25 cellular contexts compared by ENCODE assay signal in genomic region chr7:2617710-2617975, GRCh38. TPM values are rescaled to one million over a fixed set of nuclear protein-coding genes. Genes with fewer than 3 reads are reported as not detected.
DNase-seq lines count a peak whose midpoint lies in the region; ATAC-seq, FAIRE-seq and TF ChIP-seq lines count a peak whose summit lies in the region.
"Had no signal": no experiment of that assay in that cellular context is flagged by ENCODE, and none has a peak within 500 bp of the region (broad histone marks: within the 10 kb centered on the region; RNA-seq: fewer than 3 reads in every experiment).

No MANE protein-coding gene starts in this region.

- H3K36me3 Mint-ChIP-seq in MCF 10A (ENCODE audit: insufficient read depth, unreplicated experiment) = no peaks in the 10 kb centered on the region
- H3K36me3 Mint-ChIP-seq: activated naive CD4-positive, alpha-beta T cell treated with anti-CD3 and anti-CD28 coated beads, Interleukin-2, amount 50 U/mL, for 24 hours; CD8-positive, alpha-beta T cell; T-cell had no signal

- H3K79me2 ChIP-seq in mammary epithelial cell (ENCODE audit: insufficient read depth, low read length) (no peaks in the 10 kb centered on the region), K562 (ENCODE audit: control insufficient read depth, insufficient read depth, low read length) (no peaks in the 10 kb centered on the region), keratinocyte (ENCODE audit: control insufficient read depth, insufficient read depth, low read length) (no peaks in the 10 kb centered on the region)

- H4K20me1 ChIP-seq in mammary epithelial cell (ENCODE audit: insufficient read depth, low read length) (peaks cover 2% of the 10 kb centered on the region), K562 (replicated peaks; ENCODE audit: control insufficient read depth, insufficient read depth, low read length) (no peaks in the 10 kb centered on the region), keratinocyte (ENCODE audit: control insufficient read depth, extremely low read depth, insufficient read depth, low read length) (no peaks in the 10 kb centered on the region)

- peak overlapping the region; percentile 82 for H3K27ac Mint-ChIP-seq in MCF 10A (ENCODE audit: low read depth, unreplicated experiment)
- H3K27ac Mint-ChIP-seq: activated CD8-positive, alpha-beta T cell treated with anti-CD3 and anti-CD28 coated beads for 36 hours; activated naive CD4-positive, alpha-beta T cell treated with anti-CD3 and anti-CD28 coated beads, Interleukin-2, amount 50 U/mL, for 24 hours; activated T-helper 17 cell treated with anti-CD3 and anti-CD28 coated beads, Interleukin-2, amount 50 U/mL, for 72 hours; CD8-positive, alpha-beta T cell; T-cell had no signal

- H3K27me3 Mint-ChIP-seq in MCF 10A (ENCODE audit: insufficient read depth, unreplicated experiment) = peaks cover 15% of the 10 kb centered on the region
- H3K27me3 Mint-ChIP-seq: activated CD8-positive, alpha-beta T cell treated with anti-CD3 and anti-CD28 coated beads for 36 hours; activated naive CD4-positive, alpha-beta T cell treated with anti-CD3 and anti-CD28 coated beads, Interleukin-2, amount 50 U/mL, for 24 hours; activated T-helper 17 cell treated with anti-CD3 and anti-CD28 coated beads, Interleukin-2, amount 50 U/mL, for 72 hours; T-cell had no signal

- no peak for TF ChIP-seq EP300 in K562 (IDR thresholded peaks at IDR 0.05; ENCODE audit: low read length)

- TF ChIP-seq RAD21 in K562 (CRISPR knock-in tag; conservative IDR thresholded peaks at IDR 0.05 in 1 of 2, IDR thresholded peaks at IDR 0.05 in 1 of 2) = no peak

- H3K9me3 ChIP-seq in mammary epithelial cell (replicated peaks; ENCODE audit: insufficient read depth, low read length) (no peaks in the 10 kb centered on the region), K562 (replicated peaks; ENCODE audit: control insufficient read depth, insufficient read depth, low read depth, low read length) (no peaks in the 10 kb centered on the region), keratinocyte (ENCODE audit: control insufficient read depth, low read depth, low read length) (no peaks in the 10 kb centered on the region), thyroid gland (no peaks in the 10 kb centered on the region)
- H3K9me3 ChIP-seq: heart right ventricle, Peyer's patch, SJSA1, thoracic aorta, vagina had no signal

- CTCF ChIA-PET in MCF 10A (lab: Yijun Ruan, JAX) (no interaction called here), mammary epithelial cell (lab: Charles Lee; ENCODE audit: low non-redundant PET) (no interaction called here), K562 (lab: Yijun Ruan, JAX; ENCODE audit: low intra/inter-chr PET ratio) (no interaction called here)

- 21% methylated on average over 7 of the region's 7 CpGs for WGBS in mammary epithelial cell (ENCODE audit: low coverage, missing lambda C conversion rate)
- 23% methylated on average over 7 of the region's 7 CpGs for whole genome bisulfite sequencing in K562 (ENCODE audit: insufficient coverage, low coverage, missing lambda C conversion rate)
- 56 to 58% methylated on average over 7 of the region's 7 CpGs for WGBS in thyroid gland, 2 donors

- no peak overlapping the region for H3K4me3 ChIP-seq in mammary epithelial cell (replicated peaks in 1 of 3; ENCODE audit: insufficient read depth in 1 of 3, low read depth in 2 of 3, low read length in 3 of 3)
- no peak overlapping the region for H3K4me3 ChIP-seq in K562
- H3K4me3 ChIP-seq in keratinocyte (ENCODE audit: control insufficient read depth in 2 of 3, extremely low read depth in 1 of 3, insufficient read depth in 2 of 3, low read depth in 1 of 3, low read length in 3 of 3) = no peak overlapping the region
- H3K4me3 ChIP-seq in thyroid gland (replicated peaks in 1 of 3) = no peak overlapping the region
- H3K4me3 ChIP-seq: cardiac muscle cell, SJSA1, vagina had no signal

- BruUV-seq in MCF 10A (replicated peaks; lab: Mats Ljungman, UMichigan) (no TSS peak), mammary epithelial cell (replicated peaks; lab: Mats Ljungman, UMichigan) (no TSS peak), K562 (replicated peaks; lab: Mats Ljungman, UMichigan) (no TSS peak)

- FAIRE-seq in K562 (lab: Jason Lieb, UNC) = no peak
- no peak for FAIRE-seq in keratinocyte (lab: Jason Lieb, UNC)

- POLR2A ChIA-PET in MCF 10A (lab: Yijun Ruan, JAX) = interaction anchor here (0.7 kb wide), 1 partner anchor 22 kb away, joined by 3 read pairs; no protein-coding TSS in a partner anchor
- POLR2A ChIA-PET in K562 (lab: Yijun Ruan, JAX) = no interaction called here

- in situ Hi-C loops in mammary epithelial cell (cut with MboI; ENCODE audit: low sequenced_read_pairs in 2 of 2) (no loop called here), K562 (cut with MboI) (no loop called here)

- H3K4me1 ChIP-seq in mammary epithelial cell (ENCODE audit: insufficient read depth, low read length) (peaks cover 3% of the 10 kb centered on the region), K562 (replicated peaks in 1 of 2; ENCODE audit: control insufficient read depth in 2 of 2, insufficient read depth in 2 of 2, low read length in 2 of 2) (peaks cover 12 to 51% of the 10 kb centered on the region in 2 experiments; a peak in 4 of 5 replicates), keratinocyte (ENCODE audit: control insufficient read depth, extremely low read depth, insufficient read depth, low read length) (no peaks in the 10 kb centered on the region), thyroid gland (peaks cover 65 to 74% of the 10 kb centered on the region in 2 donors)
- H3K4me1 ChIP-seq: foreskin keratinocyte had no signal

- ATAC-seq in K562 = no peak
- ATAC-seq: activated CD8-positive, alpha-beta T cell treated with anti-CD3 and anti-CD28 coated beads for 36 hours; activated T-helper 17 cell treated with anti-CD3 and anti-CD28 coated beads, Interleukin-2, amount 50 U/mL, for 72 hours; CD8-positive, alpha-beta T cell; T-cell had no signal

- H3K27me3 ChIP-seq in mammary epithelial cell (ENCODE audit: insufficient read depth, low read length) = no peaks in the 10 kb centered on the region
- peaks cover 0 to 8% of the 10 kb centered on the region in 2 experiments; a peak in 3 of 5 replicates for H3K27me3 ChIP-seq in K562 (ENCODE audit: control insufficient read depth in 2 of 2, insufficient read depth in 2 of 2, low read length in 2 of 2)
- peaks cover 44% of the 10 kb centered on the region for H3K27me3 ChIP-seq in keratinocyte (ENCODE audit: control insufficient read depth, extremely low read depth, insufficient read depth, low read length)
- H3K27me3 ChIP-seq in thyroid gland = no peaks in the 10 kb centered on the region
- H3K27me3 ChIP-seq: cardiac muscle cell, heart right ventricle, Peyer's patch, SJSA1, vagina had no signal

- H3K4me2 ChIP-seq in mammary epithelial cell (ENCODE audit: insufficient read depth, low read depth, low read length) (no peak overlapping the region), K562 (ENCODE audit: insufficient read depth, low read length) (0 out of 2 replicates have a peak overlapping the region, but pooled peaks have one; percentile 17), keratinocyte (ENCODE audit: control insufficient read depth, extremely low read depth, insufficient read depth, low read depth, low read length) (peak overlapping the region; percentile 27)

- H3K36me3 ChIP-seq in mammary epithelial cell (ENCODE audit: insufficient read depth, low read length) (no peaks in the 10 kb centered on the region), K562 (ENCODE audit: control insufficient read depth, insufficient read depth, low read length) (no peaks in the 10 kb centered on the region), keratinocyte (ENCODE audit: control insufficient read depth in 2 of 2, extremely low read depth in 1 of 2, insufficient read depth in 2 of 2, low read length in 2 of 2) (no peaks in the 10 kb centered on the region), thyroid gland (no peaks in the 10 kb centered on the region)
- H3K36me3 ChIP-seq: cardiac muscle cell, heart right ventricle, Peyer's patch, SJSA1, thoracic aorta, vagina had no signal

- peaks cover 19% of the 10 kb centered on the region for H3K4me1 Mint-ChIP-seq in MCF 10A (ENCODE audit: insufficient read depth, unreplicated experiment)
- H3K4me1 Mint-ChIP-seq: activated naive CD4-positive, alpha-beta T cell treated with anti-CD3 and anti-CD28 coated beads, Interleukin-2, amount 50 U/mL, for 24 hours; activated T-helper 17 cell treated with anti-CD3 and anti-CD28 coated beads, Interleukin-2, amount 50 U/mL, for 72 hours; T-cell had no signal

- TF ChIP-seq CTCF in MCF 10A (IDR thresholded peaks at IDR 0.05; ENCODE audit: unreplicated experiment) (no peak), mammary epithelial cell (conservative IDR thresholded peaks at IDR 0.05 in 1 of 2, IDR thresholded peaks at IDR 0.05 in 1 of 2; ENCODE audit: extremely low read depth in 1 of 2, insufficient read depth in 1 of 2, low read depth in 1 of 2, low read length in 2 of 2) (no peak), K562 (IDR thresholded peaks at IDR 0.05 in 2 of 3, conservative IDR thresholded peaks at IDR 0.05 in 1 of 3; ENCODE audit: insufficient read depth in 2 of 3, low read depth in 1 of 3, low read length in 3 of 3) (no peak), keratinocyte (optimal IDR thresholded peaks at IDR 0.05 in 1 of 3, IDR thresholded peaks at IDR 0.05 in 1 of 3, conservative IDR thresholded peaks at IDR 0.05 in 1 of 3; ENCODE audit: extremely low read depth in 1 of 3, insufficient read depth in 2 of 3, low read length in 3 of 3) (no peak), thyroid gland (IDR thresholded peaks at IDR 0.05) (no peak)

- dilution Hi-C loops in mammary epithelial cell (cut with HindIII; ENCODE audit: low sequenced_read_pairs) = no loop called here
- dilution Hi-C loops in keratinocyte (cut with MboI; ENCODE audit: extremely low pct_ligation_motif_present, low sequenced_read_pairs) = no loop called here

- H3K4me3 Mint-ChIP-seq in MCF 10A (ENCODE audit: unreplicated experiment) = no peak overlapping the region
- H3K4me3 Mint-ChIP-seq: activated CD8-positive, alpha-beta T cell treated with anti-CD3 and anti-CD28 coated beads for 36 hours; activated naive CD4-positive, alpha-beta T cell treated with anti-CD3 and anti-CD28 coated beads, Interleukin-2, amount 50 U/mL, for 24 hours; activated T-helper 17 cell treated with anti-CD3 and anti-CD28 coated beads, Interleukin-2, amount 50 U/mL, for 72 hours; CD8-positive, alpha-beta T cell; T-cell had no signal

- H3K9ac ChIP-seq in mammary epithelial cell (ENCODE audit: insufficient read depth, low read length) = no peak overlapping the region
- H3K9ac ChIP-seq in K562 (ENCODE audit: insufficient read depth in 1 of 2, low read depth in 2 of 2, low read length in 2 of 2) = peak overlapping the region in 1 of 2 experiments; percentile 75; a peak in 2 of 4 replicates
- no peak overlapping the region for H3K9ac ChIP-seq in keratinocyte (ENCODE audit: control insufficient read depth, extremely low read depth, insufficient read depth, low read length)

- H3K27ac ChIP-seq in mammary epithelial cell (ENCODE audit: insufficient read depth, low read depth, low read length) (no peak overlapping the region), K562 (ENCODE audit: extremely low read depth, low read depth, low read length) (no peak overlapping the region), keratinocyte (ENCODE audit: control insufficient read depth, insufficient read depth, low read length) (no peak overlapping the region), thyroid gland (peak overlapping the region; percentile 24 to 36 (median 27))
- H3K27ac ChIP-seq: cardiac muscle cell, foreskin keratinocyte, Peyer's patch, SJSA1, thoracic aorta, vagina had no signal

- no peaks in the 10 kb centered on the region for H3K9me3 Mint-ChIP-seq in MCF 10A (ENCODE audit: unreplicated experiment)
- H3K9me3 Mint-ChIP-seq: activated CD8-positive, alpha-beta T cell treated with anti-CD3 and anti-CD28 coated beads for 36 hours; activated naive CD4-positive, alpha-beta T cell treated with anti-CD3 and anti-CD28 coated beads, Interleukin-2, amount 50 U/mL, for 24 hours; activated T-helper 17 cell treated with anti-CD3 and anti-CD28 coated beads, Interleukin-2, amount 50 U/mL, for 72 hours; CD8-positive, alpha-beta T cell; T-cell had no signal

- no peak overlapping the region for H2AFZ ChIP-seq in mammary epithelial cell (ENCODE audit: low read depth, low read length)
- H2AFZ ChIP-seq in K562 (ENCODE audit: low read depth, low read length) = 0 out of 2 replicates have a peak overlapping the region, but pooled peaks have one; percentile 21
- peak overlapping the region; percentile 33 for H2AFZ ChIP-seq in keratinocyte (ENCODE audit: control insufficient read depth, low read length)

- TF ChIP-seq POLR2A in K562 (conservative IDR thresholded peaks at IDR 0.05) = no peak
- TF ChIP-seq POLR2A in thyroid gland (IDR thresholded peaks at IDR 0.05) = no peak

- no peaks in the 10 kb centered on the region for H3K9me1 ChIP-seq in K562 (ENCODE audit: control insufficient read depth, insufficient read depth, low read length)
- H3K9me1 ChIP-seq in keratinocyte (ENCODE audit: control insufficient read depth, extremely low read depth, insufficient read depth, low read length) = no peaks in the 10 kb centered on the region

- intact Hi-C loops in MCF 10A (cut with micrococcal nuclease) = no loop called here
- intact Hi-C loops in mammary epithelial cell (cut with micrococcal nuclease) = no loop called here
- intact Hi-C loops in K562 (cut with micrococcal nuclease) = no loop called here
- intact Hi-C loops in thyroid gland (cut with DNase I) = no loop called here

- no peak for DNase-seq in MCF 10A (ENCODE audit: unreplicated experiment)
- no peak for DNase-seq in mammary epithelial cell
- DNase-seq in K562 (ENCODE audit: extremely low read depth in 1 of 4, low spot score in 3 of 4) = no peak
- DNase-seq in keratinocyte (ENCODE audit: low read depth, low spot score) = no peak
- peak in 1 of 2 donors; percentile 47 for DNase-seq in thyroid gland
- DNase-seq in activated CD4-positive, alpha-beta T cell treated with anti-CD3 and anti-CD28 coated beads for 4 hours = no peak
- DNase-seq in DMS79 (lab: John Stamatoyannopoulos, UW) = no peak
- DNase-seq in NCI-H2196 treated with DMSO at 0.1 percent for 48 hours (lab: John Stamatoyannopoulos, UW; ENCODE audit: unreplicated experiment) = no peak
- DNase-seq: activated CD8-positive, alpha-beta T cell treated with anti-CD3 and anti-CD28 coated beads for 36 hours; CD8-positive, alpha-beta T cell; cortex of kidney; DMS153; foreskin keratinocyte; heart right ventricle; mesenchymal stem cell; NCI-H510A treated with DMSO at 0.1 percent for 48 hours; Peyer's patch; stimulated activated naive CD4-positive, alpha-beta T cell treated with Interleukin-2 at 50 U/mL for 16 hours; T-cell had no signal

RNA-seq across cellular contexts. Expression of gene TTYH3, which starts 14.1 kb away (rescaled TPM):
- 20.9 and 34.7 TPM in 2 replicates for total RNA-seq in MCF 10A (2022)
- total RNA-seq in mammary epithelial cell = 10 to 100 TPM; 13.2 to 45.8 TPM
- 25.9 TPM for polyA plus RNA-seq in mammary epithelial cell
- polyA minus RNA-seq in mammary epithelial cell = 20.2 TPM
- 4.3 and 18.5 TPM in 2 replicates for total RNA-seq in K562 (2011; cell fraction: chromatin; rRNA removed; ENCODE audit: low replicate concordance)
- total RNA-seq in K562 (2011; cell fraction: nucleolus; rRNA removed) = 13.6 and 17.2 TPM in 2 replicates
- 8.4 and 9.7 TPM in 2 replicates for total RNA-seq in K562 (2011; cell fraction: nucleoplasm; rRNA removed)
- 1.4 and 1.5 TPM in 2 replicates for total RNA-seq in K562 (2014; rRNA removed)
- total RNA-seq in K562 (2014; rRNA removed; fragmentation: Illumina TruSeq; extraction: Trizol) = 0.06 and 0.11 TPM in 2 replicates
- 0.62 and 0.79 TPM in 2 replicates for total RNA-seq in K562 (2015; rRNA removed; fragmentation: Illumina TruSeq; extraction: Trizol)
- total RNA-seq in K562 (2021) = 4.9 and 5.5 TPM in 2 replicates
- 1.7 and 4.5 TPM in 2 replicates for polyA plus RNA-seq in K562 (2011; rRNA removed)
- polyA plus RNA-seq in K562 (2011; cell fraction: cytosol; rRNA removed) = 2.7 and 5.1 TPM in 2 replicates
- 13.6 and 13.8 TPM in 2 replicates for polyA plus RNA-seq in K562 (2011; cell fraction: nucleus; rRNA removed)
- polyA plus RNA-seq in K562 (2012) = 3.5 and 7.4 TPM in 2 replicates
- 1.1 and 2.0 TPM in 2 replicates for polyA plus RNA-seq in K562 (2014; fragmentation: Illumina TruSeq; extraction: Trizol)
- under 1 TPM; 0.01 to 0.04 TPM for polyA plus RNA-seq in K562 (2014; fragmentation: Nextera tagmentation; extraction: Ambion mirVana)
- polyA plus RNA-seq in K562 (2014; rRNA removed) = 1.1 and 1.9 TPM in 2 replicates
- polyA minus RNA-seq in K562 (2011; rRNA and poly(A)+ RNA removed) = 0.96 and 1.1 TPM in 2 replicates
- polyA minus RNA-seq in K562 (2011; cell fraction: cytosol; rRNA and poly(A)+ RNA removed) = 5.5 and 6.6 TPM in 2 replicates
- 5.7 and 5.9 TPM in 2 replicates for polyA minus RNA-seq in K562 (2011; cell fraction: nucleus; rRNA and poly(A)+ RNA removed)
- 8.5 to 18.5 TPM (median 16.1 TPM) in 3 replicates for polyA plus RNA-seq in keratinocyte
- 2.8 TPM for polyA plus RNA-seq in keratinocyte (2011; ENCODE audit: low read depth)
- 7.1 and 19.6 TPM in 2 replicates for polyA plus RNA-seq in keratinocyte (2011; cell fraction: cytosol; rRNA removed)
- polyA plus RNA-seq in keratinocyte (2011; cell fraction: nucleus; rRNA removed) = 34.9 and 55.9 TPM in 2 replicates
- polyA plus RNA-seq in keratinocyte (2012; ENCODE audit: low replicate concordance) = 13.4 and 40.4 TPM in 2 replicates
- 17.6 to 43.1 TPM (median 18.0 TPM) in 3 replicates for polyA minus RNA-seq in keratinocyte
- 73.5 TPM for polyA minus RNA-seq in keratinocyte (2011; cell fraction: cytosol; rRNA and poly(A)+ RNA removed)
- 48.0 and 57.9 TPM in 2 replicates for polyA minus RNA-seq in keratinocyte (2011; cell fraction: nucleus; rRNA and poly(A)+ RNA removed)
- total RNA-seq in thyroid gland = 10 to 100 TPM; 16.7 to 23.8 (median 21.4) TPM

RNA-seq across cellular contexts. Expression of gene IQCE, which starts 58.9 kb away (rescaled TPM):
- total RNA-seq in MCF 10A (2022) (16.7 and 23.9 TPM in 2 replicates), mammary epithelial cell (10 to 100 TPM; 13.3 to 15.1 TPM), K562 (2014; rRNA removed) (7.2 and 8.5 TPM in 2 replicates), K562 (2014; rRNA removed; fragmentation: Illumina TruSeq; extraction: Trizol) (1.7 and 3.5 TPM in 2 replicates), K562 (2015; rRNA removed; fragmentation: Illumina TruSeq; extraction: Trizol) (3.7 and 4.2 TPM in 2 replicates), K562 (2021) (7.8 and 8.7 TPM in 2 replicates), thyroid gland (10 to 100 TPM; 16.0 to 40.2 (median 37.2) TPM)
- polyA plus RNA-seq in mammary epithelial cell (5.4 TPM), K562 (2011; rRNA removed) (3.2 and 5.0 TPM in 2 replicates), K562 (2014; fragmentation: Illumina TruSeq; extraction: Trizol) (4.4 and 6.5 TPM in 2 replicates), K562 (2014; fragmentation: Nextera tagmentation; extraction: Ambion mirVana) (under 1 TPM; 0.18 to 0.28 TPM), K562 (2014; rRNA removed) (5.1 and 6.1 TPM in 2 replicates), keratinocyte (4.7 to 9.1 TPM (median 5.2 TPM) in 3 replicates)
- polyA minus RNA-seq in mammary epithelial cell (6.2 TPM), keratinocyte (8.2 to 16.2 TPM (median 8.6 TPM) in 3 replicates)
- total RNA-seq in K562 (2011; cell fraction: chromatin; rRNA removed; ENCODE audit: low replicate concordance) = 26.8 and 52.1 TPM in 2 replicates
- total RNA-seq in K562 (2011; cell fraction: nucleolus; rRNA removed) = 20.3 and 21.5 TPM in 2 replicates
- 22.9 and 30.8 TPM in 2 replicates for total RNA-seq in K562 (2011; cell fraction: nucleoplasm; rRNA removed)
- 2.3 and 3.0 TPM in 2 replicates for polyA plus RNA-seq in K562 (2011; cell fraction: cytosol; rRNA removed)
- 12.8 and 18.1 TPM in 2 replicates for polyA plus RNA-seq in K562 (2011; cell fraction: nucleus; rRNA removed)
- 5.3 and 7.0 TPM in 2 replicates for polyA plus RNA-seq in K562 (2012)
- 3.7 and 4.7 TPM in 2 replicates for polyA minus RNA-seq in K562 (2011; rRNA and poly(A)+ RNA removed)
- 3.9 and 4.8 TPM in 2 replicates for polyA minus RNA-seq in K562 (2011; cell fraction: cytosol; rRNA and poly(A)+ RNA removed)
- 5.5 and 5.9 TPM in 2 replicates for polyA minus RNA-seq in K562 (2011; cell fraction: nucleus; rRNA and poly(A)+ RNA removed)
- 6.6 TPM for polyA plus RNA-seq in keratinocyte (2011; ENCODE audit: low read depth)
- 6.5 and 10.3 TPM in 2 replicates for polyA plus RNA-seq in keratinocyte (2011; cell fraction: cytosol; rRNA removed)
- 15.0 and 18.3 TPM in 2 replicates for polyA plus RNA-seq in keratinocyte (2011; cell fraction: nucleus; rRNA removed)
- polyA plus RNA-seq in keratinocyte (2012; ENCODE audit: low replicate concordance) = 2.2 and 10.8 TPM in 2 replicates
- polyA minus RNA-seq in keratinocyte (2011; cell fraction: cytosol; rRNA and poly(A)+ RNA removed) = 6.9 TPM
- polyA minus RNA-seq in keratinocyte (2011; cell fraction: nucleus; rRNA and poly(A)+ RNA removed) = 6.0 and 9.8 TPM in 2 replicates

Comparison
In these comparisons a context has a peak if more than half of its experiments do, and no peak if none do; other contexts are left out.
1. H3K27ac ChIP-seq: peak in thyroid gland (3 of 3); none in mammary epithelial cell (single experiment), K562 (single experiment) and keratinocyte (single experiment).